10 cellular contexts compared by ENCODE assay signal in genomic region chr6:6586671-6587526, GRCh38.
A peak's percentile ranks its signal among the peaks of the same experiment; 100 is the strongest.
DNase-seq lines count a peak whose midpoint lies in the region; ATAC-seq, FAIRE-seq and TF ChIP-seq lines count a peak whose summit lies in the region.
"Had no signal": no experiment of that assay in that cellular context is flagged by ENCODE, and none has a peak within 500 bp of the region (broad histone marks: within the 10 kb centered on the region; RNA-seq: fewer than 3 reads in every experiment).

No MANE protein-coding gene starts in this region.

- H3K36me3 ChIP-seq in WERI-Rb-1, result no peaks in the 10 kb centered on the region

- H3K27me3 Mint-ChIP-seq in T-helper 1 cell treated with Interleukin-12 subunit alpha and Interleukin-12 subunit beta and Interleukin-4 antibody, amounts not matched to agents 30 μg/mL and 1 μg/mL, for 36 hours (ENCODE audit: low read depth), result no peaks in the 10 kb centered on the region

- H3K9me3 ChIP-seq in WERI-Rb-1 (ENCODE audit: severe bottlenecking), result no peaks in the 10 kb centered on the region
- H3K9me3 ChIP-seq: A549 had no signal

- H3K4me3 Mint-ChIP-seq in T-helper 1 cell treated with Interleukin-12 subunit alpha and Interleukin-12 subunit beta and Interleukin-4 antibody, amounts not matched to agents 30 μg/mL and 1 μg/mL, for 36 hours, result peak overlapping the region; percentile 22
- H3K4me3 Mint-ChIP-seq in stimulated activated effector memory CD8-positive, alpha-beta T cell treated with anti-CD3 and anti-CD28 coated beads, Interleukin-12 subunit alpha, Interleukin-12 subunit beta, amount 100 ng/mL, for 72 hours, result peak overlapping the region; percentile 18

- FAIRE-seq in urothelium cell line (lab: Jason Lieb, UNC), result no peak
- FAIRE-seq: A549, colon had no signal

- H3K36me3 Mint-ChIP-seq in T-helper 1 cell treated with Interleukin-12 subunit alpha and Interleukin-12 subunit beta and Interleukin-4 antibody, amounts not matched to agents 30 μg/mL and 1 μg/mL, for 36 hours (ENCODE audit: low read depth), result peaks cover 18% of the 10 kb centered on the region
- no peaks in the 10 kb centered on the region for H3K36me3 Mint-ChIP-seq in stimulated activated effector memory CD8-positive, alpha-beta T cell treated with anti-CD3 and anti-CD28 coated beads, Interleukin-12 subunit alpha, Interleukin-12 subunit beta, amount 100 ng/mL, for 72 hours

- H3K4me1 Mint-ChIP-seq in T-helper 1 cell treated with Interleukin-12 subunit alpha and Interleukin-12 subunit beta and Interleukin-4 antibody, amounts not matched to agents 30 μg/mL and 1 μg/mL, for 36 hours (ENCODE audit: low read depth), result peaks cover 50% of the 10 kb centered on the region
- H3K4me1 Mint-ChIP-seq in stimulated activated effector memory CD8-positive, alpha-beta T cell treated with anti-CD3 and anti-CD28 coated beads, Interleukin-12 subunit alpha, Interleukin-12 subunit beta, amount 100 ng/mL, for 72 hours, result peaks cover 15% of the 10 kb centered on the region

- ATAC-seq in GM21825 (IDR thresholded peaks at IDR 0.05; ENCODE audit: unreplicated experiment), result peak; percentile 42
- ATAC-seq in stimulated activated effector memory CD8-positive, alpha-beta T cell treated with anti-CD3 and anti-CD28 coated beads, Interleukin-12 subunit alpha, Interleukin-12 subunit beta, amount 100 ng/mL, for 72 hours, result peak; percentile 31
- ATAC-seq: A549 had no signal

- H3K27me3 ChIP-seq in HL-60 (ENCODE audit: insufficient read depth, poor library complexity, severe bottlenecking) (no peaks in the 10 kb centered on the region), WERI-Rb-1 (ENCODE audit: insufficient read depth, low read depth, severe bottlenecking) (no peaks in the 10 kb centered on the region)

- peaks cover 12% of the 10 kb centered on the region for H3K9me3 Mint-ChIP-seq in T-helper 1 cell treated with Interleukin-12 subunit alpha and Interleukin-12 subunit beta and Interleukin-4 antibody, amounts not matched to agents 30 μg/mL and 1 μg/mL, for 36 hours
- peaks cover 2% of the 10 kb centered on the region for H3K9me3 Mint-ChIP-seq in stimulated activated effector memory CD8-positive, alpha-beta T cell treated with anti-CD3 and anti-CD28 coated beads, Interleukin-12 subunit alpha, Interleukin-12 subunit beta, amount 100 ng/mL, for 72 hours

- TF ChIP-seq CTCF in HL-60 (IDR thresholded peaks at IDR 0.05; ENCODE audit: insufficient read depth, low read length), result no peak
- TF ChIP-seq CTCF in WERI-Rb-1 (IDR thresholded peaks at IDR 0.05; ENCODE audit: low read depth, low read length), result no peak

- H3K4me3 ChIP-seq in HL-60 (replicated peaks; ENCODE audit: insufficient read depth, low read length) (no peak overlapping the region), WERI-Rb-1 (ENCODE audit: low read depth, low read length) (no peak overlapping the region)
- H3K4me3 ChIP-seq: A549 had no signal

- DNase-seq in T-helper 1 cell, result no peak
- DNase-seq in HL-60 (ENCODE audit: low read depth in 1 of 2, low spot score in 1 of 2), result peak in 1 of 2 experiments; percentile 38
- no peak for DNase-seq in stimulated activated effector memory CD8-positive, alpha-beta T cell treated with anti-CD3 and anti-CD28 coated beads, Interleukin-12 subunit alpha, Interleukin-12 subunit beta, amount 100 ng/mL, for 72 hours (ENCODE audit: low spot score in 2 of 2)
- DNase-seq in WERI-Rb-1, result no peak
- DNase-seq in urothelium cell line (ENCODE audit: low spot score), result no peak
- no peak for DNase-seq in DMS53 (lab: John Stamatoyannopoulos, UW)

- H3K27ac ChIP-seq in HL-60 (replicated peaks) (peak overlapping the region; percentile 10; the same call in 1 of the 2 replicates), WERI-Rb-1 (no peak overlapping the region)
- H3K27ac ChIP-seq: A549 had no signal

- H3K27ac Mint-ChIP-seq in T-helper 1 cell treated with Interleukin-12 subunit alpha and Interleukin-12 subunit beta and Interleukin-4 antibody, amounts not matched to agents 30 μg/mL and 1 μg/mL, for 36 hours, result peak overlapping the region; percentile 68
- peak overlapping the region; percentile 35 for H3K27ac Mint-ChIP-seq in stimulated activated effector memory CD8-positive, alpha-beta T cell treated with anti-CD3 and anti-CD28 coated beads, Interleukin-12 subunit alpha, Interleukin-12 subunit beta, amount 100 ng/mL, for 72 hours
